Comparison of ENCODE assay signal across 13 cellular contexts in the genomic region with DNA sequence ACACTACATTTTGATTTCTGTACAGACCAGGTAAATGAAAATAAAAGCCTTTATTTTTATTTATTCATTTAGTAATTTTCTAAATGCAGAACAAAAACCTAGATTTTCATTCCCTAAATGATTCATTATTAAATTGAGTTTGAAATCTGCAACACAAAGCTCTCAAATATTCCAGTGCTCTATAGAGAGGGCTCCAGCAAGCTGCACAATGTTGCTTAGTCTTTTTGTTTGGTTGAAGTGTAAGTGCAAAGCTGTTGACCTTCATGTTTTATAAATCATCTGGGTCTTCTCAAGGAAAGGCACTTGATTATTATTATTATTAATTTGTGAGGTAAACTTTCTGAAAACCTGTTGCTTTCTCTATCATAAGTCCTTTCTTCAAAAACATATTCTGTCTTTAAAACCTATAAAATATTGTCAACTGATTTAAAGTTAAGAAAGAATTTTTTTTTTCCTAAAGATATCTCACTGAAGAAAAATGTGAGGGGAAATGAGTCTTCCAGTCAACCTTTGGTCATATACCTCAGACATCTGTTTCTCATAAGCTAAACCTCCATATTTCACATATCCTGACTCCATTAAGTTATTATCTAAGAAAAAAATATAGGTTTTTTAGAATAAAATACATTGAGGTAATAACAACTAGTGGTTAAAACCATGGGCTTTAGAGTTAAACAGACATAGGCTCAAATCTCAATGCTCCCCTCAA.
"Had no signal": no experiment of that assay in that cellular context is flagged by ENCODE, and none has a peak within 500 bp of the region (broad histone marks: within the 10 kb centered on the region; RNA-seq: fewer than 3 reads in every experiment).

No MANE protein-coding gene starts in this region.

- H3K9me3 ChIP-seq: breast epithelium, gastrocnemius medialis, tibial artery, vagina had no signal

- H3K4me1 ChIP-seq: breast epithelium, gastrocnemius medialis, tibial artery, vagina had no signal

- H3K4me3 ChIP-seq: breast epithelium, gastrocnemius medialis, tibial artery, vagina had no signal

- DNase-seq: activated T-cell treated with anti-CD3 and anti-CD28 coated beads, Interleukin-2, amount 50 U/mL, for 1 hour; amygdala; endodermal cell; erythroblast; gastrocnemius medialis; kidney; retina; small intestine; T-helper 2 cell; tibial artery had no signal

- H3K36me3 ChIP-seq: breast epithelium, gastrocnemius medialis, tibial artery, vagina had no signal

- H3K27me3 ChIP-seq: breast epithelium, gastrocnemius medialis, tibial artery, vagina had no signal

- ATAC-seq: activated naive CD4-positive, alpha-beta T cell treated with anti-CD3 and anti-CD28 coated beads, Interleukin-2, amount 50 U/mL, for 72 hours; gastrocnemius medialis had no signal

- H3K27ac ChIP-seq: breast epithelium, gastrocnemius medialis, tibial artery, vagina had no signal
